ENCODE assay signal across 3 cellular contexts in the genomic region with DNA sequence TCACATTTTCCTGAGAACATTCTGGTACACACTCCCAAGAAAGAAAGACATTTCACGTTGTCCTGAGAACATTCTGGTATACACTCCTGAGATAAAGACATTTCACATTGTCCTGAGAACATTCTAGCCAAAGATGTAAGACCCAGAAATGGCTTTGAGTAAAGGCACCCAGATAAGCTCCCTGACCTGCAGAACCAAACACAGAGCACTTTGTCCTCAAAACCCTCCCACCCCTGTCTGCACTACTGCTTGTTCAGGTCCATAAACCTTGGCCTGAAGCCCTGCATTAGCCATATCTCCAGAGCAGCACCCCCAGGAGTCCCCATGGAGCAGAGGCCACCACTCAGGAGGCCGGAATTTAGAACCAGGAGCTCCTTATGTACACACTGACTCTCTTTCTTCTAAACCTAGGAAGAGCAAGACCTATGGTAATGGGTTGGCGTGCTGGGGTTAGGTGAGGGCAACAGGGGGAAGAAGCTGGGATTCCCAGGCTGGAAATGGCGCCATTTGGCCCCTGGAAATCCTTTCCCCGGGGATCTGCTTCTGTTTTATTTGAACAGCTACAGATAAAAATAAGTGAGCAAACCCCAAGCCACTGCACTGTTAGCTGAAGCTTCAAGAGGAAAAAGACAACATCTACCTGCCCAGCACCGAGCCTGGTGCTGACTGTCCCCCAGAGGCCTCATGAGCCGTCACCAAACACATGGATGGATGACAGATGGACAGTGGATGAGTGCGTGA.
TF ChIP-seq lines count a peak whose summit lies in the region.

No MANE protein-coding gene starts in this region.

TF ChIP-seq in SK-N-SH, 30 proteins besides CTCF, POLR2A, EP300 and RAD21 (continued from another document):
- TF ChIP-seq FOSL2 (IDR thresholded peaks at IDR 0.05; ENCODE audit: borderline replicate concordance, low read depth) (no peak), YY1 (IDR thresholded peaks at IDR 0.05; ENCODE audit: low read depth) (no peak), GATA2 (CRISPR knock-in tag; IDR thresholded peaks at IDR 0.05) (no peak), SMC3 (IDR thresholded peaks at IDR 0.05; ENCODE audit: low read depth, low read length) (no peak), FOXJ3 (CRISPR knock-in tag; IDR thresholded peaks at IDR 0.05) (no peak)
- TF ChIP-seq, protein P1, sequence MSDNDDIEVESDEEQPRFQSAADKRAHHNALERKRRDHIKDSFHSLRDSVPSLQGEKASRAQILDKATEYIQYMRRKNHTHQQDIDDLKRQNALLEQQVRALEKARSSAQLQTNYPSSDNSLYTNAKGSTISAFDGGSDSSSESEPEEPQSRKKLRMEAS (IDR thresholded peaks at IDR 0.05; ENCODE audit: low read depth) = no peak
- TF ChIP-seq, protein P2, sequence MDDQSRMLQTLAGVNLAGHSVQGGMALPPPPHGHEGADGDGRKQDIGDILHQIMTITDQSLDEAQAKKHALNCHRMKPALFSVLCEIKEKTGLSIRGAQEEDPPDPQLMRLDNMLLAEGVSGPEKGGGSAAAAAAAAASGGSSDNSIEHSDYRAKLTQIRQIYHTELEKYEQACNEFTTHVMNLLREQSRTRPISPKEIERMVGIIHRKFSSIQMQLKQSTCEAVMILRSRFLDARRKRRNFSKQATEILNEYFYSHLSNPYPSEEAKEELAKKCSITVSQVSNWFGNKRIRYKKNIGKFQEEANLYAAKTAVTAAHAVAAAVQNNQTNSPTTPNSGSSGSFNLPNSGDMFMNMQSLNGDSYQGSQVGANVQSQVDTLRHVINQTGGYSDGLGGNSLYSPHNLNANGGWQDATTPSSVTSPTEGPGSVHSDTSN (IDR thresholded peaks at IDR 0.05) = no peak

TF ChIP-seq in SK-N-SH treated with all-trans-retinoic acid at 6 μM for 48 hours, 23 proteins besides CTCF, POLR2A, EP300 and RAD21:
- TF ChIP-seq ARNTL (CRISPR knock-in tag; IDR thresholded peaks at IDR 0.05; ENCODE audit: borderline replicate concordance, low read depth) (no peak), ZFP30 (CRISPR knock-in tag; IDR thresholded peaks at IDR 0.05) (no peak)
- TF ChIP-seq, protein P3, sequence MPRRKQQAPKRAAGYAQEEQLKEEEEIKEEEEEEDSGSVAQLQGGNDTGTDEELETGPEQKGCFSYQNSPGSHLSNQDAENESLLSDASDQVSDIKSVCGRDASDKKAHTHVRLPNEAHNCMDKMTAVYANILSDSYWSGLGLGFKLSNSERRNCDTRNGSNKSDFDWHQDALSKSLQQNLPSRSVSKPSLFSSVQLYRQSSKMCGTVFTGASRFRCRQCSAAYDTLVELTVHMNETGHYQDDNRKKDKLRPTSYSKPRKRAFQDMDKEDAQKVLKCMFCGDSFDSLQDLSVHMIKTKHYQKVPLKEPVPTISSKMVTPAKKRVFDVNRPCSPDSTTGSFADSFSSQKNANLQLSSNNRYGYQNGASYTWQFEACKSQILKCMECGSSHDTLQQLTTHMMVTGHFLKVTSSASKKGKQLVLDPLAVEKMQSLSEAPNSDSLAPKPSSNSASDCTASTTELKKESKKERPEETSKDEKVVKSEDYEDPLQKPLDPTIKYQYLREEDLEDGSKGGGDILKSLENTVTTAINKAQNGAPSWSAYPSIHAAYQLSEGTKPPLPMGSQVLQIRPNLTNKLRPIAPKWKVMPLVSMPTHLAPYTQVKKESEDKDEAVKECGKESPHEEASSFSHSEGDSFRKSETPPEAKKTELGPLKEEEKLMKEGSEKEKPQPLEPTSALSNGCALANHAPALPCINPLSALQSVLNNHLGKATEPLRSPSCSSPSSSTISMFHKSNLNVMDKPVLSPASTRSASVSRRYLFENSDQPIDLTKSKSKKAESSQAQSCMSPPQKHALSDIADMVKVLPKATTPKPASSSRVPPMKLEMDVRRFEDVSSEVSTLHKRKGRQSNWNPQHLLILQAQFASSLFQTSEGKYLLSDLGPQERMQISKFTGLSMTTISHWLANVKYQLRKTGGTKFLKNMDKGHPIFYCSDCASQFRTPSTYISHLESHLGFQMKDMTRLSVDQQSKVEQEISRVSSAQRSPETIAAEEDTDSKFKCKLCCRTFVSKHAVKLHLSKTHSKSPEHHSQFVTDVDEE (CRISPR knock-in tag; IDR thresholded peaks at IDR 0.05) = no peak

TF ChIP-seq in IMR-90, 13 proteins besides CTCF, POLR2A, EP300 and RAD21:
- TF ChIP-seq, protein P4, sequence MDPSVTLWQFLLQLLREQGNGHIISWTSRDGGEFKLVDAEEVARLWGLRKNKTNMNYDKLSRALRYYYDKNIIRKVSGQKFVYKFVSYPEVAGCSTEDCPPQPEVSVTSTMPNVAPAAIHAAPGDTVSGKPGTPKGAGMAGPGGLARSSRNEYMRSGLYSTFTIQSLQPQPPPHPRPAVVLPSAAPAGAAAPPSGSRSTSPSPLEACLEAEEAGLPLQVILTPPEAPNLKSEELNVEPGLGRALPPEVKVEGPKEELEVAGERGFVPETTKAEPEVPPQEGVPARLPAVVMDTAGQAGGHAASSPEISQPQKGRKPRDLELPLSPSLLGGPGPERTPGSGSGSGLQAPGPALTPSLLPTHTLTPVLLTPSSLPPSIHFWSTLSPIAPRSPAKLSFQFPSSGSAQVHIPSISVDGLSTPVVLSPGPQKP (IDR thresholded peaks at IDR 0.05; ENCODE audit: borderline replicate concordance, low read depth, low read length) = no peak
- TF ChIP-seq CEBPB (IDR thresholded peaks at IDR 0.05; ENCODE audit: low read depth, low read length) = no peak
- no peak for TF ChIP-seq NFE2L2 (IDR thresholded peaks at IDR 0.05; ENCODE audit: low read depth, low read length)
- no peak for TF ChIP-seq MAZ (IDR thresholded peaks at IDR 0.05; ENCODE audit: borderline replicate concordance, low read depth, low read length)
- no peak for TF ChIP-seq CHD1 (IDR thresholded peaks at IDR 0.05; ENCODE audit: low read depth, low read length)
- no peak for TF ChIP-seq RFX5 (IDR thresholded peaks at IDR 0.05; ENCODE audit: low read depth, low read length)
